In the genomic region with DNA sequence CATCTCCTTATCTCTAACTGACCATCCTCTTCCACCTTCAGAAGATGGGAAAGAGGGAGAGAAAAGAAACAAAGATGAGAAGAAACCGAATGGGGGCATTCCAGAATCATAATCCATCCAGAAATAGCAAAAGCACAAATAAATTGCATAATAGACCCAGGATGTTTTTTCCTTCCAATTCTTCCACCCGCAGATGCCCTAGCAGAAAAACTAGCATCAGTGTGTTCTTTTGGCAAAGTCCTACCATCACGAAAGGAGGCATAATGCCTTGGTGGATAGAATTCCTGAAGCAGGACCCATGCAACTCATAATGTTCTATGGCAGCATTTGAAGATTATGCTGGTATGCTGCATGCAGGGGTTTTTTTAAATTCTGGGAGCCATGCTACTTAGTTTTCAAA, we compare ENCODE assay signal across 29 cellular contexts.
"Had no signal": no experiment of that assay in that cellular context is flagged by ENCODE, and none has a peak within 500 bp of the region (broad histone marks: within the 10 kb centered on the region; RNA-seq: fewer than 3 reads in every experiment).

No MANE protein-coding gene starts in this region.

- ATAC-seq: activated CD4-positive, alpha-beta T cell treated with anti-CD3 and anti-CD28 coated beads for 36 hours; activated CD8-positive, alpha-beta memory T cell treated with anti-CD3 and anti-CD28 coated beads, Interleukin-2, amount 10 ng/mL, durations not matched to agents 7 days and 5 days; activated CD8-positive, alpha-beta T cell treated with anti-CD3 and anti-CD28 coated beads, Interleukin-2, amount 10 ng/mL, durations not matched to agents 7 days and 5 days; activated naive CD4-positive, alpha-beta T cell treated with anti-CD3 and anti-CD28 coated beads, Interleukin-2, amount 50 U/mL, for 72 hours; body of pancreas; effector memory CD8-positive, alpha-beta T cell; foreskin keratinocyte; gastroesophageal sphincter; T-helper 17 cell had no signal

- H3K4me3 ChIP-seq: body of pancreas, coronary artery, esophagus muscularis mucosa, gastroesophageal sphincter had no signal

- H3K27me3 ChIP-seq: body of pancreas, esophagus muscularis mucosa, foreskin keratinocyte, gastroesophageal sphincter had no signal

- DNase-seq: activated CD4-positive, alpha-beta memory T cell treated with anti-CD3 and anti-CD28 coated beads for 36 hours; activated CD4-positive, alpha-beta T cell treated with anti-CD3 and anti-CD28 coated beads for 36 hours; activated CD4-positive, alpha-beta T cell treated with anti-CD3 and anti-CD28 coated beads, Interleukin-2, amount 10 ng/mL, durations not matched to agents 24 days and 14 days; activated CD4-positive, CD25-positive, alpha-beta regulatory T cell; activated CD4-positive, CD25-positive, alpha-beta regulatory T cell treated with anti-CD3 and anti-CD28 coated beads, Interleukin-2, amount 50 U/mL, for 72 hours; activated CD8-positive, alpha-beta memory T cell treated with anti-CD3 and anti-CD28 coated beads, Interleukin-2, amount 10 ng/mL, durations not matched to agents 7 days and 5 days; activated CD8-positive, alpha-beta memory T cell treated with anti-CD3 and anti-CD28 coated beads, Interleukin-2, amount 50 U/mL, for 4 hours; activated CD8-positive, alpha-beta T cell treated with anti-CD3 and anti-CD28 coated beads, Interleukin-2, amount 10 ng/mL, durations not matched to agents 7 days and 5 days; activated gamma-delta T cell; activated naive CD4-positive, alpha-beta T cell; activated naive CD4-positive, alpha-beta T cell treated with anti-CD3 and anti-CD28 coated beads, Interleukin-2, amount 10 ng/mL, durations not matched to agents 7 days and 5 days; activated naive CD8-positive, alpha-beta T cell treated with anti-CD3 and anti-CD28 coated beads, Interleukin-2, amount 10 ng/mL, durations not matched to agents 7 days and 5 days; activated T-cell treated with anti-CD3 and anti-CD28 coated beads, Interleukin-2, amount 50 U/mL, for 1 hour; activated T-cell treated with anti-CD3 and anti-CD28 coated beads, Interleukin-2, amount 50 U/mL, for 48 hours; amniotic stem cell; aorta; body of pancreas; central memory CD4-positive, alpha-beta T cell; effector CD4-positive, alpha-beta T cell; effector memory CD8-positive, alpha-beta T cell; erythroblast; foreskin keratinocyte; T-helper 1 cell; T-helper 17 cell; T1000 had no signal

- H3K9me3 ChIP-seq: body of pancreas, esophagus muscularis mucosa, gastroesophageal sphincter had no signal

- H3K36me3 ChIP-seq: esophagus muscularis mucosa had no signal

- H3K27ac ChIP-seq: body of pancreas, coronary artery, esophagus muscularis mucosa, foreskin keratinocyte, gastroesophageal sphincter had no signal

- H3K4me1 ChIP-seq: body of pancreas, esophagus muscularis mucosa, foreskin keratinocyte, gastroesophageal sphincter had no signal
